Comparison of ENCODE assay signal across 20 cellular contexts in genomic region chr21:21286170-21286798, GRCh38.
"Had no signal": no experiment of that assay in that cellular context is flagged by ENCODE, and none has a peak within 500 bp of the region (broad histone marks: within the 10 kb centered on the region; RNA-seq: fewer than 3 reads in every experiment).

No MANE protein-coding gene starts in this region.

- H3K4me1 ChIP-seq: esophagus squamous epithelium, foreskin keratinocyte, psoas muscle, sigmoid colon, testis, tibial nerve, upper lobe of right lung, vagina had no signal

- H3K27me3 ChIP-seq: esophagus squamous epithelium, foreskin keratinocyte, sigmoid colon, testis, tibial nerve, upper lobe of right lung, vagina had no signal

- H3K36me3 ChIP-seq: esophagus squamous epithelium, sigmoid colon, tibial nerve, upper lobe of right lung, vagina had no signal

- H3K4me3 ChIP-seq: esophagus squamous epithelium, psoas muscle, sigmoid colon, skin epidermis, testis, tibial nerve, upper lobe of right lung, vagina had no signal

- DNase-seq: dermis blood vessel endothelial cell; esophagus squamous epithelium; foreskin keratinocyte; kidney; left cardiac atrium; left ventricle myocardium superior; mammary epithelial cell; naive thymus-derived CD4-positive, alpha-beta T cell; nephron progenitor cell; psoas muscle; sigmoid colon; stimulated activated CD4-positive, alpha-beta T cell treated with anti-CD3 and anti-CD28 coated beads, Interleukin-2, amount 100 ng/mL, for 24 hours; stimulated activated CD4-positive, alpha-beta T cell treated with anti-CD3 and anti-CD28 coated beads, Interleukin-4, amount 100 ng/mL, for 4 hours; stimulated activated naive B cell treated with anti-CD40 and anti-IgM and Interleukin-4, amounts not matched to agents 10 μg/mL and 1 μg/mL and 100 μg/mL, for 72 hours; stimulated activated naive CD8-positive, alpha-beta T cell treated with anti-CD3 and anti-CD28 coated beads, Interleukin-15, amount 100 ng/mL, for 72 hours; testis; upper lobe of right lung had no signal

- H3K27ac ChIP-seq: esophagus squamous epithelium, foreskin keratinocyte, psoas muscle, sigmoid colon, skin epidermis, testis, tibial nerve, upper lobe of right lung, vagina had no signal

- H3K9me3 ChIP-seq: esophagus squamous epithelium, psoas muscle, sigmoid colon, testis, tibial nerve, upper lobe of right lung, vagina had no signal
